In genomic region chr3:189099031-189099471, GRCh38 we compare ENCODE assay signal across 17 cellular contexts.
DNase-seq lines count a peak whose midpoint lies in the region; ATAC-seq and TF ChIP-seq lines count a peak whose summit lies in the region.
"Had no signal": no experiment of that assay in that cellular context is flagged by ENCODE, and none has a peak within 500 bp of the region (broad histone marks: within the 10 kb centered on the region; RNA-seq: fewer than 3 reads in every experiment).

No MANE protein-coding gene starts in this region.

- no peaks in the 10 kb centered on the region for H3K27me3 Mint-ChIP-seq in chondrocyte (ENCODE audit: low read depth)
- no peaks in the 10 kb centered on the region for H3K27me3 Mint-ChIP-seq in activated CD4-positive, alpha-beta memory T cell treated with anti-CD3 and anti-CD28 coated beads for 36 hours
- H3K27me3 Mint-ChIP-seq: activated naive CD8-positive, alpha-beta T cell had no signal

- no peaks in the 10 kb centered on the region for H3K36me3 Mint-ChIP-seq in chondrocyte (ENCODE audit: low read depth)
- H3K36me3 Mint-ChIP-seq in activated CD4-positive, alpha-beta memory T cell treated with anti-CD3 and anti-CD28 coated beads for 36 hours: no peaks in the 10 kb centered on the region
- H3K36me3 Mint-ChIP-seq: activated naive CD8-positive, alpha-beta T cell; CD14-positive monocyte had no signal

- ATAC-seq in left ventricle myocardium superior: peak; percentile 93
- ATAC-seq in GM19463 (IDR thresholded peaks at IDR 0.05; ENCODE audit: unreplicated experiment): no peak
- ATAC-seq: Panc1 had no signal

- intact Hi-C loops in left ventricle myocardium superior (cut with micrococcal nuclease): no loop called here
- intact Hi-C loops in posterior vena cava (cut with DNase I): no loop called here
- intact Hi-C loops in activated CD4-positive, alpha-beta memory T cell treated with anti-CD3 and anti-CD28 coated beads for 36 hours (cut with micrococcal nuclease): no loop called here

- H3K9me3 Mint-ChIP-seq in chondrocyte (ENCODE audit: low read depth): peaks cover 2% of the 10 kb centered on the region
- H3K9me3 Mint-ChIP-seq in activated CD4-positive, alpha-beta memory T cell treated with anti-CD3 and anti-CD28 coated beads for 36 hours: no peaks in the 10 kb centered on the region

- no peak overlapping the region for H3K27ac Mint-ChIP-seq in chondrocyte (ENCODE audit: unreplicated experiment)
- no peak overlapping the region for H3K27ac Mint-ChIP-seq in activated CD4-positive, alpha-beta memory T cell treated with anti-CD3 and anti-CD28 coated beads for 36 hours
- H3K27ac Mint-ChIP-seq: activated naive CD8-positive, alpha-beta T cell; CD14-positive monocyte had no signal

- DNase-seq in chondrocyte (ENCODE audit: low spot score) (peak; percentile 65), left ventricle myocardium superior (peak; percentile 92), posterior vena cava (ENCODE audit: low spot score) (peak; percentile 97), ureter (ENCODE audit: low spot score) (peak; percentile 60), GM13976 (ENCODE audit: low spot score) (no peak)
- no peak for DNase-seq in activated CD4-positive, alpha-beta memory T cell treated with anti-CD3 and anti-CD28 coated beads for 36 hours
- no peak for DNase-seq in activated CD4-positive, alpha-beta T cell treated with anti-CD3 and anti-CD28 coated beads for 1 hour
- DNase-seq: activated CD4-positive, CD25-positive, alpha-beta regulatory T cell; activated T-cell treated with anti-CD3 and anti-CD28 coated beads for 4 hours; cerebellar nuclear complex; DND-41; NCI-H146; NCI-H524 treated with DMSO at 0.1 percent for 48 hours had no signal

- POLR2A ChIA-PET in activated CD4-positive, alpha-beta memory T cell treated with anti-CD3 and anti-CD28 coated beads for 36 hours (lab: Charles Lee): no interaction called here

- H3K4me1 Mint-ChIP-seq in chondrocyte (ENCODE audit: low read depth): no peaks in the 10 kb centered on the region
- H3K4me1 Mint-ChIP-seq in activated CD4-positive, alpha-beta memory T cell treated with anti-CD3 and anti-CD28 coated beads for 36 hours (ENCODE audit: low read depth): no peaks in the 10 kb centered on the region

- in situ Hi-C loops in GM13976 (cut with MboI; ENCODE audit: low sequenced_read_pairs, unreplicated experiment): no loop called here

- H3K4me3 Mint-ChIP-seq in chondrocyte (ENCODE audit: unreplicated experiment): no peak overlapping the region
- H3K4me3 Mint-ChIP-seq in activated CD4-positive, alpha-beta memory T cell treated with anti-CD3 and anti-CD28 coated beads for 36 hours: no peak overlapping the region
- H3K4me3 Mint-ChIP-seq: activated naive CD8-positive, alpha-beta T cell; CD14-positive monocyte had no signal

- TF ChIP-seq CTCF in chondrocyte (IDR thresholded peaks at IDR 0.05) (no peak), GM13976 (IDR thresholded peaks at IDR 0.05; ENCODE audit: borderline replicate concordance, control extremely low read depth, extremely low read depth, insufficient read depth, missing control alignments) (no peak)

- CTCF ChIA-PET in activated CD4-positive, alpha-beta memory T cell treated with anti-CD3 and anti-CD28 coated beads for 36 hours (lab: Charles Lee): no interaction called here

Comparison
In these comparisons a context has a peak if more than half of its experiments do, and no peak if none do; other contexts are left out.
1. DNase-seq: peak in chondrocyte (single experiment), left ventricle myocardium superior (single experiment), posterior vena cava (single experiment) and ureter (single experiment); none in activated CD4-positive, alpha-beta memory T cell treated with anti-CD3 and anti-CD28 coated beads for 36 hours (single experiment), activated CD4-positive, alpha-beta T cell treated with anti-CD3 and anti-CD28 coated beads for 1 hour (single experiment) and GM13976 (single experiment).